8 cellular contexts compared by ENCODE assay signal in the genomic region with DNA sequence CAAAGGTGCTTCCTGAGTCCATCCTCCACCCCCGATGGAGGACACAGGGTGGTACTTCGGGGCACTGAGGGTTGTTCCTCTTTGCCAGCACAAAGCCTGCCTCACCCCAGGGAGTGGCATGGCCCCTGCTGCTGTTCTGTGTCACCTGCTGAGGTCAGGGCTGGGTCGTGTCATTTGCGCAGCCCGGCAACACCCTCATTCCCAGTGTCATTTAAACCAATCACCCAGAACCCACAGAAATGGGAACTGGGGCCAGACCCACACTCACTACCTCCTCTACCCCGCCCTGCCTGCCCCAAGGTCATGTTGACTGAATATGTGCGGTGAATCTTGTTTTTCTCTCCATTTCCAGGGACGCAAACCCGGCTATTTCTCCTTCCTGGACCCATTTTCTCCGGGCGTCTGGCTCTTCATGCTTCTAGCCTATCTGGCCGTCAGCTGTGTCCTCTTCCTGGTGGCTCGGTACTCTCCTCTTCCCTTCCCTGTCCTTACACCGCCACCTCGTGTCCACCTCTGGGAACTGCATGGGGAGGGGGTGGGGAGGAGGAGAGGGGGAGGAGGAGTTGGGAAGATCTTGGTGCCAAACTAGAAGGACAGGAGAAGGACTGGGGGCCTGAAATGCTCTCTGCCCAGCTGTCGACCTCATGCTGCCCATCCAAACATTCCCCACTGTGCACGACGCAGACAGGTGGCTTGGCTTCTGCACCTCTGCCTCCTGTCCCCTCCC.
DNase-seq lines count a peak whose midpoint lies in the region; ATAC-seq lines count a peak whose summit lies in the region.

No MANE protein-coding gene starts in this region.

- peak; percentile 71 for DNase-seq in EL
- peak; percentile 86 for DNase-seq in HT-29 (ENCODE audit: low spot score)
- DNase-seq in NOMO-1 (lab: John Stamatoyannopoulos, UW; ENCODE audit: unreplicated experiment in 2 of 2), result peak; percentile 36 to 45
- DNase-seq in activated CD8-positive, alpha-beta memory T cell treated with anti-CD3 and anti-CD28 coated beads, Interleukin-2, amount 50 U/mL, for 48 hours, result peak; percentile 85
- DNase-seq in epidermal melanocyte (ENCODE audit: insufficient read length, low spot score), result peak; percentile 61
- peak; percentile 72 for DNase-seq in mucosa of gallbladder (ENCODE audit: low spot score)
- DNase-seq in stimulated activated CD8-positive, alpha-beta memory T cell treated with anti-CD3 and anti-CD28 coated beads, Interleukin-4, amount 100 ng/mL, for 4 hours (ENCODE audit: low read depth in 2 of 2, low spot score in 1 of 2), result peak; percentile 21

- no peak for ATAC-seq in GM18519 (IDR thresholded peaks at IDR 0.05; ENCODE audit: low FRiP score, unreplicated experiment)

Comparison
In these comparisons a context has a peak if more than half of its experiments do, and no peak if none do; other contexts are left out.
1. DNase-seq: peak in every context shown above with its lines; median percentile 86 in HT-29; 85 in activated CD8-positive, alpha-beta memory T cell treated with anti-CD3 and anti-CD28 coated beads, Interleukin-2, amount 50 U/mL, for 48 hours; 72 in mucosa of gallbladder; 71 in EL; 61 in epidermal melanocyte; 40 in NOMO-1; 21 in stimulated activated CD8-positive, alpha-beta memory T cell treated with anti-CD3 and anti-CD28 coated beads, Interleukin-4, amount 100 ng/mL, for 4 hours.